In the genomic region with DNA sequence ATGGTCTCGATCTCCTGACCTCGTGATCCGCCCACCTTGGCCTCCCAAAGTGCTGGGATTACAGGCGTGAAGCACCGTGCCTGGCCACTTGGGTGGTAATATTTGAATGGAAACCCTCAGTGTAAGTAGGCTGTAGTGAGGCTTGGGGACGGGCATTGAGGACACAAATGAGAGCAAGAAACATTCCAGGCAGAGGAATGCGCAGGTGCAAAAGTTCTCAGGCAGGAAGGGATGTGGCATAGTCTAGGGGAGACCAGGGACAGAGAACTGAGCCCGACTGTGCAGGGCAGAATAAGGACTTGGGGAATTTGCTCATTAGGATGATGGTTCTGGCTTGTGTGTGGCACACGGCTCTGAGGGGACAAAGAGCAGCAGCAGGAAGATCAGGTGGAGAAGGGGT, we compare ENCODE assay signal across 19 cellular contexts. TPM values are rescaled to one million over a fixed set of nuclear protein-coding genes. Genes with fewer than 3 reads are reported as not detected.
DNase-seq lines count a peak whose midpoint lies in the region; ATAC-seq, FAIRE-seq and TF ChIP-seq lines count a peak whose summit lies in the region.
"Had no signal": no experiment of that assay in that cellular context is flagged by ENCODE, and none has a peak within 500 bp of the region (broad histone marks: within the 10 kb centered on the region; RNA-seq: fewer than 3 reads in every experiment).

No MANE protein-coding gene starts in this region.

- no peak for DNase-seq in HepG2 (ENCODE audit: low spot score)
- no peak for DNase-seq in right lobe of liver
- DNase-seq in WTC11 (ENCODE audit: low spot score): peak; percentile 55
- DNase-seq in mesothelial cell of epicardium (ENCODE audit: low spot score in 2 of 2, unreplicated experiment in 2 of 2): no peak
- no peak for DNase-seq in SHP77 treated with DMSO at 0.1 percent for 48 hours (lab: John Stamatoyannopoulos, UW)
- DNase-seq in kidney glomerular epithelial cell (lab: John Stamatoyannopoulos, UW): no peak
- DNase-seq in NCI-H1436 treated with DMSO at 0.1 percent for 48 hours (lab: John Stamatoyannopoulos, UW): no peak
- DNase-seq: ACHN; activated effector memory CD4-positive, alpha-beta T cell treated with Interleukin-2 at 50 U/mL for 16 hours; COR-L47; cortex of kidney; foreskin melanocyte; left lung; NCI-H187 treated with DMSO at 0.1 percent for 48 hours; NCI-H446; stimulated activated CD4-positive, alpha-beta T cell treated with anti-CD3 and anti-CD28 coated beads, Interleukin-15, amount 100 ng/mL, for 24 hours; WERI-Rb-1 had no signal

- no peak for FAIRE-seq in HepG2 (lab: Jason Lieb, UNC)

- H3K9ac ChIP-seq in HepG2 (ENCODE audit: insufficient read depth, low read depth, low read length): no peak overlapping the region

- H3K4me1 ChIP-seq in HepG2 (ENCODE audit: insufficient read depth, low read length) (peaks cover 76% of the 10 kb centered on the region), right lobe of liver (peaks cover 0 to 26% (median 2%) of the 10 kb centered on the region in 4 donors)

- no peak overlapping the region for H3K27ac ChIP-seq in HepG2 (ENCODE audit: extremely low read length, insufficient read depth, low read length)
- H3K27ac ChIP-seq in right lobe of liver: no peak overlapping the region
- H3K27ac ChIP-seq: epithelial cell of prostate, left lung, WERI-Rb-1 had no signal

- no peak overlapping the region for H2AFZ ChIP-seq in HepG2 (ENCODE audit: low read length)

- H3K36me3 ChIP-seq in HepG2 (replicated peaks in 1 of 2; ENCODE audit: control insufficient read depth in 1 of 2, insufficient read depth in 2 of 2, low read length in 2 of 2) (peaks cover 0 to 5% of the 10 kb centered on the region in 2 experiments; a peak in 1 of 5 replicates), right lobe of liver (no peaks in the 10 kb centered on the region)
- H3K36me3 ChIP-seq: left lung, WERI-Rb-1 had no signal

- no peaks in the 10 kb centered on the region for H3K9me3 ChIP-seq in HepG2 (ENCODE audit: low read length)
- H3K9me3 ChIP-seq in right lobe of liver: no peaks in the 10 kb centered on the region
- H3K9me3 ChIP-seq: left lung had no signal

- peaks cover 59% of the 10 kb centered on the region for H3K4me1 Mint-ChIP-seq in WTC11
- H3K4me1 Mint-ChIP-seq in mesothelial cell of epicardium: peaks cover 44% of the 10 kb centered on the region

- peaks cover 84% of the 10 kb centered on the region for H3K79me2 ChIP-seq in HepG2 (ENCODE audit: insufficient read depth, low read length)

- H3K4me3 Mint-ChIP-seq in WTC11 (peak overlapping the region; percentile 5), mesothelial cell of epicardium (no peak overlapping the region)

- H3K27me3 ChIP-seq in HepG2 (ENCODE audit: control insufficient read depth in 1 of 2, insufficient read depth in 2 of 2, low read length in 2 of 2) (no peaks in the 10 kb centered on the region), right lobe of liver (no peaks in the 10 kb centered on the region)
- H3K27me3 ChIP-seq: left lung had no signal

- H3K9me3 Mint-ChIP-seq in WTC11 (peaks cover 8% of the 10 kb centered on the region), mesothelial cell of epicardium (peaks cover 4% of the 10 kb centered on the region)

- H4K20me1 ChIP-seq in HepG2 (ENCODE audit: insufficient read depth, low read length): peaks cover 18% of the 10 kb centered on the region

- no peak for TF ChIP-seq CTCF in HepG2 (CRISPR knock-in tag; IDR thresholded peaks at IDR 0.05)
- no peak for TF ChIP-seq CTCF in right lobe of liver (IDR thresholded peaks at IDR 0.05)
- TF ChIP-seq CTCF in WTC11 (IDR thresholded peaks at IDR 0.05): no peak
- no peak for TF ChIP-seq CTCF in mesothelial cell of epicardium (IDR thresholded peaks at IDR 0.05; ENCODE audit: unreplicated experiment)

- POLR2A ChIA-PET in HepG2 (lab: Yijun Ruan, JAX): interaction anchor here (0.6 to 3.2 kb wide), 3 partner anchors 42 to 388 kb away, joined by 3 to 11 read pairs (median 3); no protein-coding TSS in a partner anchor
- POLR2A ChIA-PET in WTC11 (lab: Charles Lee): interaction anchor here (0.6 kb wide), 1 partner anchor 43 kb away, joined by 4 read pairs; no protein-coding TSS in a partner anchor

- no peak for TF ChIP-seq RAD21 in HepG2 (CRISPR knock-in tag; IDR thresholded peaks at IDR 0.05)

- no TSS peak for BruUV-seq in HepG2 (replicated peaks; lab: Mats Ljungman, UMichigan)

- peak overlapping the region; percentile 93 for H3K27ac Mint-ChIP-seq in WTC11
- peak overlapping the region; percentile 82 for H3K27ac Mint-ChIP-seq in mesothelial cell of epicardium

- ATAC-seq in HepG2 (peak; percentile 41; the same call in 2 of the 3 replicates), right lobe of liver (no peak), WTC11 (peak; percentile 43), GM18858 (IDR thresholded peaks at IDR 0.05; ENCODE audit: unreplicated experiment) (no peak)
- ATAC-seq: left lung had no signal

- no peak for TF ChIP-seq EP300 in HepG2 (IDR thresholded peaks at IDR 0.05; ENCODE audit: low read depth in 2 of 2, low read length in 2 of 2)
- no peak for TF ChIP-seq EP300 in HepG2 (CRISPR knock-in tag; IDR thresholded peaks at IDR 0.05; ENCODE audit: borderline replicate concordance)

- in situ Hi-C loops in HepG2 (cut with HindIII; ENCODE audit: extremely low pct_ligation_motif_present, low pct_unique_long_range_greater_than_20kb): no loop called here

- H3K4me3 ChIP-seq in HepG2 (replicated peaks in 1 of 3; ENCODE audit: insufficient read depth in 1 of 3, low read depth in 2 of 3, low read length in 3 of 3) (no peak overlapping the region), right lobe of liver (no peak overlapping the region)
- H3K4me3 ChIP-seq: left lung had no signal

- intact Hi-C loops in HepG2 (cut with micrococcal nuclease; ENCODE audit: unreplicated experiment): loop anchor here (1.0 kb wide), 2 partner anchors 35 to 54 kb away; no protein-coding TSS in a partner anchor
- intact Hi-C loops in right lobe of liver (cut with DNase I): no loop called here

- no peak overlapping the region for H3K4me2 ChIP-seq in HepG2 (ENCODE audit: low read depth, low read length)

- WGBS in HepG2 (ENCODE audit: low lambda C conversion rate): 90% methylated on average over 9 of the region's 9 CpGs
- WGBS in right lobe of liver (ENCODE audit: insufficient coverage, low coverage, low lambda C conversion rate, missing lambda C conversion rate): 90% methylated on average over 9 of the region's 9 CpGs

- CTCF ChIA-PET in HepG2 (lab: Yijun Ruan, JAX; ENCODE audit: low intra/inter-chr PET ratio, low total read pairs): no interaction called here
- CTCF ChIA-PET in WTC11 (lab: Charles Lee): interaction anchor here (0.6 to 1.2 kb wide), 3 partner anchors 15 to 175 kb away, joined by 3 to 6 read pairs (median 3); a partner anchor contains a TSS

- no peak for TF ChIP-seq POLR2A in HepG2 (IDR thresholded peaks at IDR 0.05; ENCODE audit: insufficient read depth in 1 of 2, low read depth in 2 of 2, low read length in 2 of 2)
- no peak for TF ChIP-seq POLR2A in right lobe of liver (IDR thresholded peaks at IDR 0.05)

- H3K27me3 Mint-ChIP-seq in WTC11 (ENCODE audit: low read depth) (no peaks in the 10 kb centered on the region), mesothelial cell of epicardium (ENCODE audit: low read depth) (no peaks in the 10 kb centered on the region)

- H3K36me3 Mint-ChIP-seq in WTC11 (peaks cover 8% of the 10 kb centered on the region), mesothelial cell of epicardium (peaks cover 8% of the 10 kb centered on the region)

TF ChIP-seq in HepG2, 621 proteins besides CTCF, POLR2A, EP300 and RAD21 (continues in another document):
- TF ChIP-seq NRL (CRISPR knock-in tag; IDR thresholded peaks at IDR 0.05; ENCODE audit: borderline replicate concordance) (peak; percentile 61; the same call in 1 of the 2 replicates), TEAD3 (CRISPR knock-in tag; optimal IDR thresholded peaks at IDR 0.05; ENCODE audit: borderline replicate concordance) (peak; percentile 22)

TF ChIP-seq in WTC11, 78 proteins besides CTCF, POLR2A, EP300 and RAD21 (continues in another document):
- TF ChIP-seq, protein P1, sequence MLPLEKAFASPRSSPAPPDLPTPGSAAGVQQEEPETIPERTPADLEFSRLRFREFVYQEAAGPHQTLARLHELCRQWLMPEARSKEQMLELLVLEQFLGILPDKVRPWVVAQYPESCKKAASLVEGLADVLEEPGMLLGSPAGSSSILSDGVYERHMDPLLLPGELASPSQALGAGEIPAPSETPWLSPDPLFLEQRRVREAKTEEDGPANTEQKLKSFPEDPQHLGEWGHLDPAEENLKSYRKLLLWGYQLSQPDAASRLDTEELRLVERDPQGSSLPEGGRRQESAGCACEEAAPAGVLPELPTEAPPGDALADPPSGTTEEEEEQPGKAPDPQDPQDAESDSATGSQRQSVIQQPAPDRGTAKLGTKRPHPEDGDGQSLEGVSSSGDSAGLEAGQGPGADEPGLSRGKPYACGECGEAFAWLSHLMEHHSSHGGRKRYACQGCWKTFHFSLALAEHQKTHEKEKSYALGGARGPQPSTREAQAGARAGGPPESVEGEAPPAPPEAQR (CRISPR knock-in tag; IDR thresholded peaks at IDR 0.05): no peak
- no peak for TF ChIP-seq GTF2I (CRISPR knock-in tag; conservative IDR thresholded peaks at IDR 0.05)

RNA-seq across cellular contexts. Expression of a gene that starts 54.8 kb away (rescaled TPM):
- 92.3 and 95.7 TPM in 2 replicates for total RNA-seq in HepG2 (2016; rRNA removed; fragmentation: Illumina TruSeq; extraction: Trizol)
- 9.5 and 11.4 TPM in 2 replicates for total RNA-seq in HepG2 (2016; cell fraction: cytosol; rRNA removed; fragmentation: Illumina TruSeq; extraction: Trizol; ENCODE audit: low read depth)
- 81.8 and 96.0 TPM in 2 replicates for total RNA-seq in HepG2 (2016; cell fraction: insoluble cytoplasmic fraction; rRNA removed; fragmentation: Illumina TruSeq; extraction: Trizol)
- total RNA-seq in HepG2 (2016; cell fraction: membrane; rRNA removed; fragmentation: Illumina TruSeq; extraction: Trizol): 34.4 and 43.9 TPM in 2 replicates
- 44.5 and 52.3 TPM in 2 replicates for total RNA-seq in HepG2 (2016; cell fraction: nucleus; rRNA removed; fragmentation: Illumina TruSeq; extraction: Trizol)
- polyA plus RNA-seq in HepG2 (2011; rRNA removed): 67.9 and 84.6 TPM in 2 replicates
- polyA plus RNA-seq in HepG2 (2011; cell fraction: cytosol; rRNA removed): 65.4 and 67.1 TPM in 2 replicates
- polyA plus RNA-seq in HepG2 (2011; cell fraction: nucleus; rRNA removed): 28.7 and 29.6 TPM in 2 replicates
- 66.8 and 70.9 TPM in 2 replicates for polyA plus RNA-seq in HepG2 (2012)
- 13.1 and 18.8 TPM in 2 replicates for polyA plus RNA-seq in HepG2 (2016; cell fraction: cytosol; fragmentation: Illumina TruSeq; extraction: Trizol; ENCODE audit: low read depth)
- polyA plus RNA-seq in HepG2 (2016; cell fraction: insoluble cytoplasmic fraction; fragmentation: Illumina TruSeq; extraction: Trizol; ENCODE audit: low read depth): 142 and 160 TPM in 2 replicates
- polyA plus RNA-seq in HepG2 (2016; cell fraction: membrane; fragmentation: Illumina TruSeq; extraction: Trizol; ENCODE audit: low read depth): 28.8 and 38.8 TPM in 2 replicates
- polyA plus RNA-seq in HepG2 (2016; cell fraction: nucleus; fragmentation: Illumina TruSeq; extraction: Trizol; ENCODE audit: insufficient read depth, low read depth): 76.0 and 89.2 TPM in 2 replicates
- 55.3 and 73.1 TPM in 2 replicates for polyA minus RNA-seq in HepG2 (2011; rRNA and poly(A)+ RNA removed; ENCODE audit: low replicate concordance)
- 26.1 and 30.8 TPM in 2 replicates for polyA minus RNA-seq in HepG2 (2011; cell fraction: cytosol; rRNA and poly(A)+ RNA removed)
- polyA minus RNA-seq in HepG2 (2011; cell fraction: nucleus; rRNA and poly(A)+ RNA removed): 44.4 and 46.2 TPM in 2 replicates
- 10 to 100 TPM; 42.4 to 70.5 (median 53.8) TPM for total RNA-seq in right lobe of liver
- 82.9 to 93.3 TPM (median 92.6 TPM) in 3 replicates for total RNA-seq in WTC11 (2021)
- 61.8 to 67.8 TPM (median 66.3 TPM) in 3 replicates for total RNA-seq in mesothelial cell of epicardium

Comparison
In these comparisons a context has a peak if more than half of its experiments do, and no peak if none do; other contexts are left out.
1. ATAC-seq: peak in HepG2 (single experiment) and WTC11 (single experiment); none in right lobe of liver (0 of 4) and GM18858 (single experiment).